In the genomic region with DNA sequence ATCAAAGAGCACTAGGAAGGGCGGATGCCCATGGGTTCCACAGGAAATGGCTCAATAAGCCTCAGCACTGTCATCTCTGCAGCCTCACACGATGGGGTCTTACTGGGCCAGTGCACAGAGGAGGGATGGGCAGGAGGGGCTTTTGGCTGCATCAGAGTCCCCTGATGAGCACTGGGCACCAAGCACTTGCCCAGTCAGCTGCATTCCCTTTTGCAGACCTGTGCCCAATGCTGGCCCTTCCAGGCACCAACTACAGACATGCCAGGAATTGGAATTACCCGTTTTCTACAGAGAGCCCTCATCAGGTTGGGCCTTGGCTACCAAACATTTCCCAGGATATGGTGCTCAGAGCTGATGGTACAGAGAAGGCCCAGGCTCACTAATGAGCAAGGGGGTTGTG, we compare ENCODE assay signal across 25 cellular contexts.
"Had no signal": no experiment of that assay in that cellular context is flagged by ENCODE, and none has a peak within 500 bp of the region (broad histone marks: within the 10 kb centered on the region; RNA-seq: fewer than 3 reads in every experiment).

No MANE protein-coding gene starts in this region.

- H3K27ac ChIP-seq: ascending aorta, SJSA1 had no signal

- H3K9me3 Mint-ChIP-seq: activated CD4-positive, alpha-beta T cell treated with anti-CD3 and anti-CD28 coated beads, Interleukin-2, amount 10 ng/mL, durations not matched to agents 7 days and 5 days; activated naive CD4-positive, alpha-beta T cell treated with anti-CD3 and anti-CD28 coated beads, Interleukin-2, amount 50 U/mL, for 24 hours; activated naive CD8-positive, alpha-beta T cell treated with anti-CD3 and anti-CD28 coated beads, Interleukin-2, amount 10 ng/mL, durations not matched to agents 7 days and 5 days; T-helper 1 cell treated with Interleukin-12 subunit alpha and Interleukin-12 subunit beta and Interleukin-4 antibody, amounts not matched to agents 30 μg/mL and 1 μg/mL, for 36 hours; T-helper 2 cell treated with Interferon-gamma antibody and Interleukin-4, amounts not matched to agents 5 μg/mL and 100 μg/mL, for 36 hours had no signal

- H3K4me3 Mint-ChIP-seq: activated CD4-positive, alpha-beta T cell treated with anti-CD3 and anti-CD28 coated beads for 36 hours; activated CD4-positive, alpha-beta T cell treated with anti-CD3 and anti-CD28 coated beads, Interleukin-2, amount 10 ng/mL, durations not matched to agents 7 days and 5 days; activated CD8-positive, alpha-beta T cell treated with anti-CD3 and anti-CD28 coated beads, Interleukin-2, amount 10 ng/mL, durations not matched to agents 7 days and 5 days; activated naive CD4-positive, alpha-beta T cell treated with anti-CD3 and anti-CD28 coated beads, Interleukin-2, amount 50 U/mL, for 24 hours; activated naive CD8-positive, alpha-beta T cell treated with anti-CD3 and anti-CD28 coated beads, Interleukin-2, amount 10 ng/mL, durations not matched to agents 7 days and 5 days; T-helper 1 cell treated with Interleukin-12 subunit alpha and Interleukin-12 subunit beta and Interleukin-4 antibody, amounts not matched to agents 30 μg/mL and 1 μg/mL, for 36 hours; T-helper 2 cell treated with Interferon-gamma antibody and Interleukin-4, amounts not matched to agents 5 μg/mL and 100 μg/mL, for 36 hours had no signal

- DNase-seq: activated CD4-positive, alpha-beta T cell treated with anti-CD3 and anti-CD28 coated beads for 36 hours; activated CD4-positive, alpha-beta T cell treated with anti-CD3 and anti-CD28 coated beads, Interleukin-2, amount 10 ng/mL, durations not matched to agents 7 days and 5 days; activated CD4-positive, alpha-beta T cell treated with anti-CD3 and anti-CD28 coated beads, Interleukin-2, amount 50 U/mL, for 48 hours; activated CD8-positive, alpha-beta T cell treated with anti-CD3 and anti-CD28 coated beads, Interleukin-2, amount 10 ng/mL, durations not matched to agents 7 days and 5 days; activated effector memory CD4-positive, alpha-beta T cell treated with Interleukin-2 at 50 U/mL for 16 hours; activated naive CD8-positive, alpha-beta T cell treated with anti-CD3 and anti-CD28 coated beads, Interleukin-2, amount 10 ng/mL, durations not matched to agents 7 days and 5 days; activated T-cell treated with anti-CD3 and anti-CD28 coated beads, Interleukin-2, amount 50 U/mL, for 48 hours; amygdala; NCI-H1092 treated with DMSO at 0.1 percent for 48 hours; NCI-H1417 treated with DMSO at 0.1 percent for 48 hours; NCI-H187 treated with DMSO at 0.1 percent for 48 hours; NCI-H2081; NCI-H345; NCI-H524 treated with DMSO at 0.1 percent for 48 hours; SHP77 treated with DMSO at 0.1 percent for 48 hours; SK-N-SH had no signal

- ATAC-seq: activated CD4-positive, alpha-beta T cell treated with anti-CD3 and anti-CD28 coated beads for 36 hours; activated CD4-positive, CD25-positive, alpha-beta regulatory T cell treated with anti-CD3 and anti-CD28 coated beads, Interleukin-2, amount 50 U/mL, for 24 hours; activated CD8-positive, alpha-beta T cell treated with anti-CD3 and anti-CD28 coated beads, Interleukin-2, amount 10 ng/mL, durations not matched to agents 7 days and 5 days; K562; Panc1 had no signal

- FAIRE-seq: K562, TTC549 had no signal

- H3K36me3 Mint-ChIP-seq: activated naive CD4-positive, alpha-beta T cell treated with anti-CD3 and anti-CD28 coated beads, Interleukin-2, amount 50 U/mL, for 24 hours; activated naive CD8-positive, alpha-beta T cell treated with anti-CD3 and anti-CD28 coated beads, Interleukin-2, amount 10 ng/mL, durations not matched to agents 7 days and 5 days had no signal

- H3K4me1 Mint-ChIP-seq: activated naive CD4-positive, alpha-beta T cell treated with anti-CD3 and anti-CD28 coated beads, Interleukin-2, amount 50 U/mL, for 24 hours; activated naive CD8-positive, alpha-beta T cell treated with anti-CD3 and anti-CD28 coated beads, Interleukin-2, amount 10 ng/mL, durations not matched to agents 7 days and 5 days had no signal

- H3K27ac Mint-ChIP-seq: activated CD4-positive, alpha-beta T cell treated with anti-CD3 and anti-CD28 coated beads for 36 hours; activated CD4-positive, alpha-beta T cell treated with anti-CD3 and anti-CD28 coated beads, Interleukin-2, amount 10 ng/mL, durations not matched to agents 7 days and 5 days; activated CD8-positive, alpha-beta T cell treated with anti-CD3 and anti-CD28 coated beads, Interleukin-2, amount 10 ng/mL, durations not matched to agents 7 days and 5 days; activated naive CD4-positive, alpha-beta T cell treated with anti-CD3 and anti-CD28 coated beads, Interleukin-2, amount 50 U/mL, for 24 hours; activated naive CD8-positive, alpha-beta T cell treated with anti-CD3 and anti-CD28 coated beads, Interleukin-2, amount 10 ng/mL, durations not matched to agents 7 days and 5 days; T-helper 1 cell treated with Interleukin-12 subunit alpha and Interleukin-12 subunit beta and Interleukin-4 antibody, amounts not matched to agents 30 μg/mL and 1 μg/mL, for 36 hours; T-helper 2 cell treated with Interferon-gamma antibody and Interleukin-4, amounts not matched to agents 5 μg/mL and 100 μg/mL, for 36 hours had no signal

- H3K27me3 Mint-ChIP-seq: activated CD4-positive, alpha-beta T cell treated with anti-CD3 and anti-CD28 coated beads for 36 hours; activated CD4-positive, alpha-beta T cell treated with anti-CD3 and anti-CD28 coated beads, Interleukin-2, amount 10 ng/mL, durations not matched to agents 7 days and 5 days; activated naive CD4-positive, alpha-beta T cell treated with anti-CD3 and anti-CD28 coated beads, Interleukin-2, amount 50 U/mL, for 24 hours had no signal
